In genomic region chr9:132662152-132662945, GRCh38 we compare ENCODE assay signal across 16 cellular contexts.
"Had no signal": no experiment of that assay in that cellular context is flagged by ENCODE, and none has a peak within 500 bp of the region (broad histone marks: within the 10 kb centered on the region; RNA-seq: fewer than 3 reads in every experiment).

No MANE protein-coding gene starts in this region.

- H3K27ac ChIP-seq: adrenal gland, colonic mucosa, esophagus squamous epithelium, neural progenitor cell, pancreas, transverse colon, VCaP had no signal

- H3K9ac ChIP-seq: neural progenitor cell had no signal

- H3K27me3 ChIP-seq: adrenal gland, colonic mucosa, esophagus squamous epithelium, neural progenitor cell, pancreas, transverse colon had no signal

- H3K9me3 ChIP-seq: adrenal gland, colonic mucosa, esophagus squamous epithelium, pancreas, transverse colon had no signal

- H3K4me3 ChIP-seq: adrenal gland, colonic mucosa, esophagus squamous epithelium, neural progenitor cell, pancreas, transverse colon had no signal

- H3K36me3 ChIP-seq: colonic mucosa had no signal

- ATAC-seq: activated CD8-positive, alpha-beta memory T cell treated with anti-CD3 and anti-CD28 coated beads, Interleukin-2, amount 10 ng/mL, durations not matched to agents 7 days and 5 days; stimulated activated memory B cell treated with anti-CD40 and anti-IgM and Interleukin-4, amounts not matched to agents 10 μg/mL and 1 μg/mL and 100 μg/mL, for 72 hours had no signal

- DNase-seq: activated CD4-positive, alpha-beta T cell treated with anti-CD3 and anti-CD28 coated beads, Interleukin-2, amount 50 U/mL, for 48 hours; activated CD8-positive, alpha-beta memory T cell treated with anti-CD3 and anti-CD28 coated beads, Interleukin-2, amount 10 ng/mL, durations not matched to agents 7 days and 5 days; activated effector memory CD4-positive, alpha-beta T cell treated with anti-CD3 and anti-CD28 coated beads, Interleukin-2, amount 50 U/mL, for 16 hours; activated T-cell treated with anti-CD3 and anti-CD28 coated beads, Interleukin-2, amount 50 U/mL, for 1 hour; adrenal gland; colonic mucosa; esophagus squamous epithelium; hippocampal formation; kidney; pancreas; stimulated activated CD4-positive, alpha-beta T cell treated with anti-CD3 and anti-CD28 coated beads, Interleukin-2, amount 100 ng/mL, for 48 hours; substantia nigra; transverse colon had no signal

- H3K4me1 ChIP-seq: adrenal gland, colonic mucosa, esophagus squamous epithelium, pancreas, transverse colon had no signal
